ENCODE assay signal across 18 cellular contexts in genomic region chr7:149300751-149301150, GRCh38.
"Had no signal": no experiment of that assay in that cellular context is flagged by ENCODE, and none has a peak within 500 bp of the region (broad histone marks: within the 10 kb centered on the region; RNA-seq: fewer than 3 reads in every experiment).

No MANE protein-coding gene starts in this region.

- ATAC-seq: gastroesophageal sphincter; lower lobe of right lung; natural killer cell; pancreas; right cardiac atrium; stimulated activated effector memory CD8-positive, alpha-beta T cell treated with anti-CD3 and anti-CD28 coated beads, Interleukin-12 subunit alpha, Interleukin-12 subunit beta, amount 100 ng/mL, for 72 hours; stimulated activated naive CD8-positive, alpha-beta T cell treated with anti-CD3 and anti-CD28 coated beads, Interleukin-15, Interleukin-2, amounts not matched to agents 100 U/mL and 50 U/mL, for 24 hours had no signal

- DNase-seq: effector memory CD4-positive, alpha-beta T cell; esophagus squamous epithelium; glutamatergic neuron; left ventricle myocardium inferior; lower lobe of right lung; natural killer cell; pancreas; right cardiac atrium; stimulated activated CD4-positive, alpha-beta T cell treated with anti-CD3 and anti-CD28 coated beads, Interleukin-4, amount 100 ng/mL, for 1 hour; stimulated activated CD8-positive, alpha-beta memory T cell treated with anti-CD3 and anti-CD28 coated beads, Interleukin-4, amount 100 ng/mL, for 48 hours; stimulated activated naive CD8-positive, alpha-beta T cell treated with anti-CD3 and anti-CD28 coated beads, Interleukin-15, Interleukin-2, amounts not matched to agents 100 U/mL and 50 U/mL, for 24 hours; thyroid gland; upper lobe of left lung; uterus had no signal

- H3K4me3 ChIP-seq: esophagus squamous epithelium, gastroesophageal sphincter, left ventricle myocardium inferior, lower lobe of right lung, pancreas, suprapubic skin, thyroid gland, upper lobe of left lung, uterus had no signal

- H3K27me3 ChIP-seq: esophagus squamous epithelium, gastroesophageal sphincter, pancreas, suprapubic skin, thyroid gland, upper lobe of left lung, uterus had no signal

- H3K4me1 ChIP-seq: esophagus squamous epithelium, gastroesophageal sphincter, left ventricle myocardium inferior, lower lobe of right lung, pancreas, suprapubic skin, thyroid gland, upper lobe of left lung, uterus had no signal

- H3K9me3 ChIP-seq: esophagus squamous epithelium, gastroesophageal sphincter, left ventricle myocardium inferior, lower lobe of right lung, pancreas, suprapubic skin, thyroid gland, upper lobe of left lung, uterus had no signal

- H3K27ac ChIP-seq: epithelial cell of prostate, esophagus squamous epithelium, gastroesophageal sphincter, left ventricle myocardium inferior, lower lobe of right lung, pancreas, suprapubic skin, thyroid gland, upper lobe of left lung, uterus had no signal

- H3K36me3 ChIP-seq: left ventricle myocardium inferior, lower lobe of right lung, pancreas, thyroid gland, upper lobe of left lung, uterus had no signal
